23 cellular contexts compared by ENCODE assay signal in the genomic region with DNA sequence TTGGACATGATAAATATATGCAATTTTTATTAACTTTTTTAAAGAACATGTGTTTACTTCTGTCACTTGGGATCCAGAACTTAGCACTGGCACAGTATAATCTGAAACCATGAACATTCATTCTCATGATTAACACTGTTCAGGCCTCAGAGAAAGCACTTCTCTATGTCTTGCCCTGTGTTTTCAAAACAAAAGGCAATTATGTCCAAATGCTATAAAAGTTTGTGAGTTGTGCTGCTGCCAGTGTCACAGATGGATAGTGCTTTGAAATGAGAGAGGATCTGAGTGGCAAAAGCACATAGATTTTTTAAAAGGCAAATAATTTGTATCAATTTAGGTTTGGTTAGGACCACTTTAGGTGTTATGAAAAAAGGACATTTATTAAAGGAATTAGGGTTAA.
"Had no signal": no experiment of that assay in that cellular context is flagged by ENCODE, and none has a peak within 500 bp of the region (broad histone marks: within the 10 kb centered on the region; RNA-seq: fewer than 3 reads in every experiment).

No MANE protein-coding gene starts in this region.

- H3K4me1 Mint-ChIP-seq: immature natural killer cell, mesothelial cell of epicardium had no signal

- H3K4me3 Mint-ChIP-seq: dendritic cell treated with granulocyte-macrophage colony-stimulating factor and Interleukin-4, amounts not matched to agents 40 ng/mL and 50 ng/mL, for 4 days; immature natural killer cell; mesothelial cell of epicardium; natural killer cell treated with Interleukin-12 subunit alpha and Interleukin-12 subunit beta and Interleukin-15 and Interleukin-18, amount 100 ng/mL, for 72 hours had no signal

- H3K27ac Mint-ChIP-seq: dendritic cell treated with granulocyte-macrophage colony-stimulating factor and Interleukin-4, amounts not matched to agents 40 ng/mL and 50 ng/mL, for 4 days; immature natural killer cell; mesothelial cell of epicardium; natural killer cell treated with Interleukin-12 subunit alpha and Interleukin-12 subunit beta and Interleukin-15 and Interleukin-18, amount 100 ng/mL, for 72 hours had no signal

- H3K27me3 Mint-ChIP-seq: dendritic cell treated with granulocyte-macrophage colony-stimulating factor and Interleukin-4, amounts not matched to agents 40 ng/mL and 50 ng/mL, for 4 days; natural killer cell treated with Interleukin-12 subunit alpha and Interleukin-12 subunit beta and Interleukin-15 and Interleukin-18, amount 100 ng/mL, for 72 hours had no signal

- H3K9me3 ChIP-seq: body of pancreas, heart right ventricle, psoas muscle, sigmoid colon, testis, tibial nerve had no signal

- ATAC-seq: body of pancreas; foreskin keratinocyte; heart right ventricle; left colon; natural killer cell treated with Interleukin-12 subunit alpha and Interleukin-12 subunit beta and Interleukin-15 and Interleukin-18, amount 100 ng/mL, for 72 hours; psoas muscle had no signal

- FAIRE-seq: colon, endothelial cell of umbilical vein, kidney had no signal

- H3K4me3 ChIP-seq: body of pancreas, heart right ventricle, psoas muscle, sigmoid colon, skin epidermis, testis, tibial nerve had no signal

- H3K36me3 ChIP-seq: heart right ventricle, sigmoid colon, tibial nerve had no signal

- H3K79me2 ChIP-seq: parathyroid adenoma had no signal

- H3K27ac ChIP-seq: body of pancreas, foreskin keratinocyte, heart right ventricle, parathyroid adenoma, psoas muscle, sigmoid colon, skin epidermis, testis, tibial nerve had no signal

- H3K9me3 Mint-ChIP-seq: dendritic cell treated with granulocyte-macrophage colony-stimulating factor and Interleukin-4, amounts not matched to agents 40 ng/mL and 50 ng/mL, for 4 days had no signal

- H3K36me3 Mint-ChIP-seq: immature natural killer cell; mesothelial cell of epicardium; natural killer cell treated with Interleukin-12 subunit alpha and Interleukin-12 subunit beta and Interleukin-15 and Interleukin-18, amount 100 ng/mL, for 72 hours had no signal

- DNase-seq: body of pancreas; erythroblast; foreskin keratinocyte; heart right ventricle; immature natural killer cell; kidney; left colon; mammary epithelial cell; occipital lobe; psoas muscle; sigmoid colon; stimulated activated CD4-positive, alpha-beta T cell treated with anti-CD3 and anti-CD28 coated beads, Interleukin-12 subunit alpha, Interleukin-12 subunit beta, amount 100 ng/mL, for 4 hours; stimulated activated CD4-positive, alpha-beta T cell treated with anti-CD3 and anti-CD28 coated beads, Interleukin-2, amount 100 ng/mL, for 48 hours; stimulated activated naive CD4-positive, alpha-beta T cell treated with Interleukin-2 at 50 U/mL for 16 hours; testis had no signal

- H3K27me3 ChIP-seq: body of pancreas, foreskin keratinocyte, heart right ventricle, sigmoid colon, testis, tibial nerve had no signal

- H3K9ac ChIP-seq: parathyroid adenoma had no signal

- H3K4me1 ChIP-seq: body of pancreas, foreskin keratinocyte, heart right ventricle, parathyroid adenoma, psoas muscle, sigmoid colon, testis, tibial nerve had no signal
